Comparison of ENCODE assay signal across 12 cellular contexts in genomic region chr6:160791981-160792418, GRCh38.
DNase-seq lines count a peak whose midpoint lies in the region; ATAC-seq and TF ChIP-seq lines count a peak whose summit lies in the region.
"Had no signal": no experiment of that assay in that cellular context is flagged by ENCODE, and none has a peak within 500 bp of the region (broad histone marks: within the 10 kb centered on the region; RNA-seq: fewer than 3 reads in every experiment).

No MANE protein-coding gene starts in this region.

- no peak overlapping the region for H3K4me3 Mint-ChIP-seq in activated CD4-positive, alpha-beta T cell treated with anti-CD3 and anti-CD28 coated beads, Interleukin-2, amount 10 ng/mL, durations not matched to agents 24 days and 14 days
- H3K4me3 Mint-ChIP-seq: T-helper 1 cell treated with Interleukin-12 subunit alpha and Interleukin-12 subunit beta and Interleukin-4 antibody, amounts not matched to agents 30 μg/mL and 1 μg/mL, for 36 hours had no signal

- intact Hi-C loops in activated CD4-positive, alpha-beta T cell treated with anti-CD3 and anti-CD28 coated beads, Interleukin-2, amount 10 ng/mL, durations not matched to agents 24 days and 14 days (cut with micrococcal nuclease), result no loop called here

- ATAC-seq in GM19025 (IDR thresholded peaks at IDR 0.05; ENCODE audit: low read depth, unreplicated experiment) (peak; percentile 45), GM21825 (IDR thresholded peaks at IDR 0.05; ENCODE audit: unreplicated experiment) (peak; percentile 32), HG03442 (IDR thresholded peaks at IDR 0.05; ENCODE audit: unreplicated experiment) (peak; percentile 28)
- ATAC-seq: stimulated activated naive CD8-positive, alpha-beta T cell treated with anti-CD3 and anti-CD28 coated beads, Interleukin-15, Interleukin-2, amounts not matched to agents 100 U/mL and 50 U/mL, for 24 hours had no signal

- H3K27ac Mint-ChIP-seq in activated CD4-positive, alpha-beta T cell treated with anti-CD3 and anti-CD28 coated beads, Interleukin-2, amount 10 ng/mL, durations not matched to agents 24 days and 14 days, result no peak overlapping the region

- H3K4me1 Mint-ChIP-seq in activated CD4-positive, alpha-beta T cell treated with anti-CD3 and anti-CD28 coated beads, Interleukin-2, amount 10 ng/mL, durations not matched to agents 24 days and 14 days, result peaks cover 2% of the 10 kb centered on the region

- DNase-seq in fibroblast of mammary gland (ENCODE audit: low read depth), result peak; percentile 5
- DNase-seq in NCI-H1417 treated with DMSO at 0.1 percent for 48 hours (lab: John Stamatoyannopoulos, UW), result no peak
- no peak for DNase-seq in activated CD4-positive, alpha-beta T cell treated with anti-CD3 and anti-CD28 coated beads, Interleukin-2, amount 10 ng/mL, durations not matched to agents 24 days and 14 days
- no peak for DNase-seq in kidney glomerular epithelial cell (lab: John Stamatoyannopoulos, UW)
- no peak for DNase-seq in RPMI8226
- DNase-seq: NCI-H748 treated with DMSO at 0.1 percent for 48 hours; stimulated activated CD4-positive, alpha-beta T cell treated with anti-CD3 and anti-CD28 coated beads, Interleukin-15, amount 100 ng/mL, for 24 hours; stimulated activated naive CD8-positive, alpha-beta T cell treated with anti-CD3 and anti-CD28 coated beads, Interleukin-15, Interleukin-2, amounts not matched to agents 100 U/mL and 50 U/mL, for 24 hours had no signal

- no peak overlapping the region for H3K4me3 ChIP-seq in fibroblast of mammary gland (ENCODE audit: control insufficient read depth, low read depth, low read length)

- H3K9me3 Mint-ChIP-seq in activated CD4-positive, alpha-beta T cell treated with anti-CD3 and anti-CD28 coated beads, Interleukin-2, amount 10 ng/mL, durations not matched to agents 24 days and 14 days, result peaks cover 3% of the 10 kb centered on the region

- H3K27me3 Mint-ChIP-seq in activated CD4-positive, alpha-beta T cell treated with anti-CD3 and anti-CD28 coated beads, Interleukin-2, amount 10 ng/mL, durations not matched to agents 24 days and 14 days, result no peaks in the 10 kb centered on the region

- no peak for TF ChIP-seq CTCF in fibroblast of mammary gland (conservative IDR thresholded peaks at IDR 0.05; ENCODE audit: control insufficient read depth, insufficient read depth, low read depth, low read length)

- no peaks in the 10 kb centered on the region for H3K36me3 Mint-ChIP-seq in activated CD4-positive, alpha-beta T cell treated with anti-CD3 and anti-CD28 coated beads, Interleukin-2, amount 10 ng/mL, durations not matched to agents 24 days and 14 days (ENCODE audit: low read depth)
